In the genomic region with DNA sequence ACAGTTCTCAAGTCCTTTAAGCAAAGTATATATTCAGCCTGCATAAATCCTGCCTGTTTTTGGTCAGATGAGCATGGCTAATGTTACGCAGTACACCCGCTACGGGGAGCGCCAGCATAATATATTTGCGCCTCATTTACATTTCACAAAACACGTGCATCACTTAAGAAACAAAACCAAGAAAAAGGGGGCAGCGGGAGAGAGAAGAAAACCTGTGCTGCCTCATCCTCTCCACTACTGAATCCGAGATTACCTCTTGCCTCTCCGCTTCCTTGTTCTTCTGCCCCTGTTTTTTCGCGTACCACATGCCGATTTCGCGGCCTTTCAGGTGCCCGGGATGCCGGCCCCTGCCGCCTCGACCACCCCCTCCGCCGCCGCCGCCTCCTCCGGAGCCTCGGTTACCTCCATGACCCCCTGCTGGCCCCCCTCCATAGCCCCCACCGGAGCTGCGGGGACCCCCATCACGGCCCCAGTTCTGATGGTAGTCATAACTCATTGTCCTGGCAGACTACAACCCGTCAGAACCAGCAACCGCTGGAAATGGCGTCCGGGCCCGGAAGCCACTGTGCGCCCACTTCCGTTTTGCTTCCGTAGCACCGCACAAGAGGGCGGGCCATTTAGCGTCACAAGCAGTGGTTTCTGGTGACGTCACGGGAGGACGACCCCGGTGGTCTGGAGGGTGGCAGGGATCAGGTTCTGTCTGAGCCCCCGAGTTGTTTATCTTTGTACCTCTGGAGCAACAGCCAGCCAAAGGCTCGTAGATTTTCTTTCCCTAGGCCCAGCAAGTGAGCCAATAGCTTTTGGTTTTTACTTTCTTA, we compare ENCODE assay signal across 1 cellular context.
A peak's percentile ranks its signal among the peaks of the same experiment; 100 is the strongest.
TF ChIP-seq lines count a peak whose summit lies in the region.

A gene with protein sequence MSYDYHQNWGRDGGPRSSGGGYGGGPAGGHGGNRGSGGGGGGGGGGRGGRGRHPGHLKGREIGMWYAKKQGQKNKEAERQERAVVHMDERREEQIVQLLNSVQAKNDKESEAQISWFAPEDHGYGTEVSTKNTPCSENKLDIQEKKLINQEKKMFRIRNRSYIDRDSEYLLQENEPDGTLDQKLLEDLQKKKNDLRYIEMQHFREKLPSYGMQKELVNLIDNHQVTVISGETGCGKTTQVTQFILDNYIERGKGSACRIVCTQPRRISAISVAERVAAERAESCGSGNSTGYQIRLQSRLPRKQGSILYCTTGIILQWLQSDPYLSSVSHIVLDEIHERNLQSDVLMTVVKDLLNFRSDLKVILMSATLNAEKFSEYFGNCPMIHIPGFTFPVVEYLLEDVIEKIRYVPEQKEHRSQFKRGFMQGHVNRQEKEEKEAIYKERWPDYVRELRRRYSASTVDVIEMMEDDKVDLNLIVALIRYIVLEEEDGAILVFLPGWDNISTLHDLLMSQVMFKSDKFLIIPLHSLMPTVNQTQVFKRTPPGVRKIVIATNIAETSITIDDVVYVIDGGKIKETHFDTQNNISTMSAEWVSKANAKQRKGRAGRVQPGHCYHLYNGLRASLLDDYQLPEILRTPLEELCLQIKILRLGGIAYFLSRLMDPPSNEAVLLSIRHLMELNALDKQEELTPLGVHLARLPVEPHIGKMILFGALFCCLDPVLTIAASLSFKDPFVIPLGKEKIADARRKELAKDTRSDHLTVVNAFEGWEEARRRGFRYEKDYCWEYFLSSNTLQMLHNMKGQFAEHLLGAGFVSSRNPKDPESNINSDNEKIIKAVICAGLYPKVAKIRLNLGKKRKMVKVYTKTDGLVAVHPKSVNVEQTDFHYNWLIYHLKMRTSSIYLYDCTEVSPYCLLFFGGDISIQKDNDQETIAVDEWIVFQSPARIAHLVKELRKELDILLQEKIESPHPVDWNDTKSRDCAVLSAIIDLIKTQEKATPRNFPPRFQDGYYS (minus strand): TSS at position 567 of the 818 bp plus-strand sequence. CDS start 71 bp downstream, at position 496.

TF ChIP-seq in HepG2, 621 proteins besides CTCF, POLR2A, EP300 and RAD21 (continued from another document and continues in another):
- TF ChIP-seq ZBTB40 (IDR thresholded peaks at IDR 0.05) (peak; percentile 64), ZBTB40 (CRISPR knock-in tag; IDR thresholded peaks at IDR 0.05) (peak; percentile 48; the same call in 1 of the 2 replicates), ZBTB44 (CRISPR knock-in tag; IDR thresholded peaks at IDR 0.05) (no peak), KMT2A (CRISPR knock-in tag; IDR thresholded peaks at IDR 0.05) (no peak; the same call in 1 of the 2 replicates), ZNF83 (CRISPR knock-in tag; IDR thresholded peaks at IDR 0.05; ENCODE audit: borderline replicate concordance) (no peak), PREB (CRISPR knock-in tag; IDR thresholded peaks at IDR 0.05) (no peak), MEIS1 (CRISPR knock-in tag; IDR thresholded peaks at IDR 0.05; ENCODE audit: borderline replicate concordance) (peak; percentile 55; the same call in 1 of the 2 replicates), ZNF749 (CRISPR knock-in tag; IDR thresholded peaks at IDR 0.05; ENCODE audit: borderline replicate concordance) (no peak), ZNF124 (CRISPR knock-in tag; IDR thresholded peaks at IDR 0.05) (no peak), IRX3 (CRISPR knock-in tag; IDR thresholded peaks at IDR 0.05; ENCODE audit: borderline replicate concordance, low read depth) (no peak), CEBPZ (IDR thresholded peaks at IDR 0.05; ENCODE audit: low read length) (no peak), THYN1 (CRISPR knock-in tag; IDR thresholded peaks at IDR 0.05; ENCODE audit: borderline replicate concordance, low read depth) (no peak), HNRNPLL (IDR thresholded peaks at IDR 0.05; ENCODE audit: low read depth, low read length, poor library complexity, severe bottlenecking) (peak; percentile 28), PRMT3 (CRISPR knock-in tag; IDR thresholded peaks at IDR 0.05; ENCODE audit: borderline replicate concordance, low read depth) (no peak), ZNF75D (CRISPR knock-in tag; IDR thresholded peaks at IDR 0.05; ENCODE audit: borderline replicate concordance) (no peak), ZFP82 (CRISPR knock-in tag; IDR thresholded peaks at IDR 0.05; ENCODE audit: borderline replicate concordance) (0 out of 2 replicates have a peak, but pooled peaks have one; percentile 70), FOXO4 (CRISPR knock-in tag; conservative IDR thresholded peaks at IDR 0.05) (no peak), THAP11 (CRISPR knock-in tag; IDR thresholded peaks at IDR 0.05) (peak; percentile 89)
- TF ChIP-seq, protein P1, sequence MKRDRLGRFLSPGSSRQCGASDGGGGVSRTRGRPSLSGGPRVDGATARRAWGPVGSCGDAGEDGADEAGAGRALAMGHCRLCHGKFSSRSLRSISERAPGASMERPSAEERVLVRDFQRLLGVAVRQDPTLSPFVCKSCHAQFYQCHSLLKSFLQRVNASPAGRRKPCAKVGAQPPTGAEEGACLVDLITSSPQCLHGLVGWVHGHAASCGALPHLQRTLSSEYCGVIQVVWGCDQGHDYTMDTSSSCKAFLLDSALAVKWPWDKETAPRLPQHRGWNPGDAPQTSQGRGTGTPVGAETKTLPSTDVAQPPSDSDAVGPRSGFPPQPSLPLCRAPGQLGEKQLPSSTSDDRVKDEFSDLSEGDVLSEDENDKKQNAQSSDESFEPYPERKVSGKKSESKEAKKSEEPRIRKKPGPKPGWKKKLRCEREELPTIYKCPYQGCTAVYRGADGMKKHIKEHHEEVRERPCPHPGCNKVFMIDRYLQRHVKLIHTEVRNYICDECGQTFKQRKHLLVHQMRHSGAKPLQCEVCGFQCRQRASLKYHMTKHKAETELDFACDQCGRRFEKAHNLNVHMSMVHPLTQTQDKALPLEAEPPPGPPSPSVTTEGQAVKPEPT (CRISPR knock-in tag; IDR thresholded peaks at IDR 0.05; ENCODE audit: low read depth) = no peak
- TF ChIP-seq, protein P2, sequence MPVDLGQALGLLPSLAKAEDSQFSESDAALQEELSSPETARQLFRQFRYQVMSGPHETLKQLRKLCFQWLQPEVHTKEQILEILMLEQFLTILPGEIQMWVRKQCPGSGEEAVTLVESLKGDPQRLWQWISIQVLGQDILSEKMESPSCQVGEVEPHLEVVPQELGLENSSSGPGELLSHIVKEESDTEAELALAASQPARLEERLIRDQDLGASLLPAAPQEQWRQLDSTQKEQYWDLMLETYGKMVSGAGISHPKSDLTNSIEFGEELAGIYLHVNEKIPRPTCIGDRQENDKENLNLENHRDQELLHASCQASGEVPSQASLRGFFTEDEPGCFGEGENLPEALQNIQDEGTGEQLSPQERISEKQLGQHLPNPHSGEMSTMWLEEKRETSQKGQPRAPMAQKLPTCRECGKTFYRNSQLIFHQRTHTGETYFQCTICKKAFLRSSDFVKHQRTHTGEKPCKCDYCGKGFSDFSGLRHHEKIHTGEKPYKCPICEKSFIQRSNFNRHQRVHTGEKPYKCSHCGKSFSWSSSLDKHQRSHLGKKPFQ (CRISPR knock-in tag; IDR thresholded peaks at IDR 0.05; ENCODE audit: insufficient replicate concordance) = no peak
